Comparison of ENCODE assay signal across 16 cellular contexts in the genomic region with DNA sequence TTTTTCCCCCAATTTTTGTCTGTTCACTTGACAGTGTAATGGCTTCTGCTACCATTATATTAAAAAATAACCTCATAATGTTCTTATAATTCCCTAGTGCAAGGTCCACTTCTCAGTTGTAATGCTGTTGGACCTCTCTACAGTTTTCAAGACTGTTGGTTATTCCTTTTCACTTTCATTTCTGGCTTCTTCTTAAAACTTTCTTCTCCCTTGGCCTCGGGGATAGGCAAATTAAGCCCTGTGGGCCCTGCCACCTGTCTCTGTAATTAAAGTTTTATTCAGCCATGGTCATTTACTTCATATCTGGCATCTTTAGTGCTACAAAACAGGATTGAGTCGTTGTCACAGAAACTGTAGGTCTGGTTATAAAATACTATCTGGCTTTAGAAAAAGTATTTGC.
DNase-seq lines count a peak whose midpoint lies in the region; ATAC-seq and TF ChIP-seq lines count a peak whose summit lies in the region.
"Had no signal": no experiment of that assay in that cellular context is flagged by ENCODE, and none has a peak within 500 bp of the region (broad histone marks: within the 10 kb centered on the region; RNA-seq: fewer than 3 reads in every experiment).

No MANE protein-coding gene starts in this region.

- no peaks in the 10 kb centered on the region for H3K9me3 Mint-ChIP-seq in effector memory CD8-positive, alpha-beta T cell
- peaks cover 0 to 21% (median 7%) of the 10 kb centered on the region in 7 donors for H3K9me3 Mint-ChIP-seq in CD14-positive monocyte
- H3K9me3 Mint-ChIP-seq: activated T-cell treated with anti-CD3 and anti-CD28 coated beads, Interleukin-2, amount 50 U/mL, for 24 hours had no signal

- ATAC-seq in GM18861 (IDR thresholded peaks at IDR 0.05; ENCODE audit: unreplicated experiment) (peak; percentile 66), GM19463 (IDR thresholded peaks at IDR 0.05; ENCODE audit: unreplicated experiment) (peak; percentile 69), HG02884 (IDR thresholded peaks at IDR 0.05; ENCODE audit: unreplicated experiment) (peak; percentile 53), HG03565 (IDR thresholded peaks at IDR 0.05; ENCODE audit: unreplicated experiment) (no peak), HG03442 (IDR thresholded peaks at IDR 0.05; ENCODE audit: unreplicated experiment) (no peak)
- no peak for ATAC-seq in effector memory CD8-positive, alpha-beta T cell (replicated peaks)
- ATAC-seq: left lung, PC-3 had no signal

- peak overlapping the region; percentile 1 to 14 for H3K27ac Mint-ChIP-seq in effector memory CD8-positive, alpha-beta T cell
- no peak overlapping the region for H3K27ac Mint-ChIP-seq in CD14-positive monocyte
- H3K27ac Mint-ChIP-seq: activated T-cell treated with anti-CD3 and anti-CD28 coated beads, Interleukin-2, amount 50 U/mL, for 24 hours had no signal

- intact Hi-C loops in CD14-positive monocyte (cut with micrococcal nuclease) = no loop called here

- DNase-seq in effector memory CD8-positive, alpha-beta T cell = no peak
- DNase-seq in AG08396 (ENCODE audit: low spot score) = no peak
- DNase-seq in CD14-positive monocyte (ENCODE audit: low spot score) = no peak
- DNase-seq: activated T-cell treated with anti-CD3 and anti-CD28 coated beads, Interleukin-2, amount 50 U/mL, for 24 hours; left lung; NCI-H2029; NCI-H524 treated with DMSO at 0.1 percent for 48 hours; PC-3; posterior cingulate gyrus; stimulated activated CD4-positive, alpha-beta T cell treated with anti-CD3 and anti-CD28 coated beads, Interleukin-4, amount 100 ng/mL, for 4 hours; thyroid gland had no signal

- H3K36me3 Mint-ChIP-seq in effector memory CD8-positive, alpha-beta T cell (ENCODE audit: insufficient read depth) = peaks cover 30% of the 10 kb centered on the region
- H3K36me3 Mint-ChIP-seq in CD14-positive monocyte = no peaks in the 10 kb centered on the region

- H3K27me3 Mint-ChIP-seq in effector memory CD8-positive, alpha-beta T cell = no peaks in the 10 kb centered on the region
- H3K27me3 Mint-ChIP-seq in CD14-positive monocyte (ENCODE audit: low read depth in 3 of 3) = no peaks in the 10 kb centered on the region
- H3K27me3 Mint-ChIP-seq: activated T-cell treated with anti-CD3 and anti-CD28 coated beads, Interleukin-2, amount 50 U/mL, for 24 hours had no signal

- H3K4me3 Mint-ChIP-seq in effector memory CD8-positive, alpha-beta T cell = no peak overlapping the region
- no peak overlapping the region for H3K4me3 Mint-ChIP-seq in CD14-positive monocyte
- H3K4me3 Mint-ChIP-seq: activated T-cell treated with anti-CD3 and anti-CD28 coated beads, Interleukin-2, amount 50 U/mL, for 24 hours had no signal

- peaks cover 29 to 60% of the 10 kb centered on the region in 2 donors for H3K4me1 Mint-ChIP-seq in effector memory CD8-positive, alpha-beta T cell (ENCODE audit: low read depth in 2 of 2)
- no peaks in the 10 kb centered on the region for H3K4me1 Mint-ChIP-seq in CD14-positive monocyte

- TF ChIP-seq CTCF in CD14-positive monocyte (IDR thresholded peaks at IDR 0.05) = no peak

Comparison
In these comparisons a context has a peak if more than half of its experiments do, and no peak if none do; other contexts are left out.
1. ATAC-seq: peak in GM18861 (single experiment), GM19463 (single experiment) and HG02884 (single experiment); none in effector memory CD8-positive, alpha-beta T cell (single experiment), HG03565 (single experiment) and HG03442 (single experiment).
2. H3K27ac Mint-ChIP-seq: peak in effector memory CD8-positive, alpha-beta T cell (2 of 2); none in CD14-positive monocyte (0 of 7).